Comparison of ENCODE assay signal across 15 cellular contexts in the genomic region with DNA sequence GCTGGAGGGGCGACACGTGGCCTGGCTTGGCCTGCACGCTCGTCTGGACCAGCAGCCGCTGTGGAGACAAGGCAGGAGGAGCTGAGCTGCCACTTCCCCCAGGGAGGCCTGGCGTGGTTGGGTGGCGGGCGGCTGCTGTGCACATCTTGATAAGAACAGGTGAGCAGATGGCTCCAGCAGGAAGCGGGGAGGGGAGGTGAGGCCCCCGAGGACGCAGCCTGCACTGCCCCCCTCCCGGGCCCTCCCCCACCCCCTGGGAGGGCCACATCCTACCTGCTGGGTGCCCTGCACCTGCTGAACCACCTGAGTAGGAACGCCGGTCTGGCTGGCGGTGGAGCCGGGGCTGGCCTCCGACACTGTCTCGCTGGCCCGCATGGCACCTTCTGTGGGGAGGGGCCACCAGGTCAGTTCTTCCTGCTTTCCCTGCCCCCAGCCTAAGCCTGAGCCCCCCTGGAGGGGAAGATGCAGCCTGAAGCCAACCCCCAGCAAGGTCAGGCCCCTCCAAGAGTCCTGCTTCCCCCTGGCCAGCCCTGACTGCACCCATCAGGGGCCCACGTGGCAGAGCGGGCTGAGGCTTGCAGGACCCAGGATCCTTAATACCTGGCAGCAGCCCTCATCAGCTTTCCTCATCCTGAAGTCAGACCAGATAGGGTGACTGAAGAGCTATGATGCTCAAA. TPM values are rescaled to one million over a fixed set of nuclear protein-coding genes. Genes with fewer than 3 reads are reported as not detected.
A peak's percentile ranks its signal among the peaks of the same experiment; 100 is the strongest.
DNase-seq lines count a peak whose midpoint lies in the region; ATAC-seq lines count a peak whose summit lies in the region.
"Had no signal": no experiment of that assay in that cellular context is flagged by ENCODE, and none has a peak within 500 bp of the region (broad histone marks: within the 10 kb centered on the region; RNA-seq: fewer than 3 reads in every experiment).

No MANE protein-coding gene starts in this region.

- H3K4me1 Mint-ChIP-seq in stimulated activated naive CD8-positive, alpha-beta T cell treated with anti-CD3 and anti-CD28 coated beads, Interleukin-15, amount 100 ng/mL, for 72 hours, result peaks cover 89% of the 10 kb centered on the region
- H3K4me1 Mint-ChIP-seq: brain had no signal

- H3K4me3 Mint-ChIP-seq in stimulated activated naive CD8-positive, alpha-beta T cell treated with anti-CD3 and anti-CD28 coated beads, Interleukin-15, amount 100 ng/mL, for 72 hours, result peak overlapping the region in 1 of 2 donors; percentile 64
- H3K4me3 Mint-ChIP-seq: brain, HFFc6 had no signal

- no peaks in the 10 kb centered on the region for H3K9me3 Mint-ChIP-seq in stimulated activated naive CD8-positive, alpha-beta T cell treated with anti-CD3 and anti-CD28 coated beads, Interleukin-15, amount 100 ng/mL, for 72 hours
- H3K9me3 Mint-ChIP-seq: brain, HFFc6 had no signal

- no peaks in the 10 kb centered on the region for H3K27me3 Mint-ChIP-seq in stimulated activated naive CD8-positive, alpha-beta T cell treated with anti-CD3 and anti-CD28 coated beads, Interleukin-15, amount 100 ng/mL, for 72 hours
- H3K27me3 Mint-ChIP-seq: brain had no signal

- ATAC-seq in stimulated activated naive CD8-positive, alpha-beta T cell treated with anti-CD3 and anti-CD28 coated beads, Interleukin-15, amount 100 ng/mL, for 72 hours, result no peak
- ATAC-seq in stimulated activated naive CD8-positive, alpha-beta T cell treated with anti-CD3 and anti-CD28 coated beads, Interleukin-15, Interleukin-2, amounts not matched to agents 100 U/mL and 50 U/mL, for 24 hours, result no peak
- ATAC-seq: SK-N-SH treated with all-trans-retinoic acid at 6 μM for 48 hours had no signal

- H3K27ac Mint-ChIP-seq in stimulated activated naive CD8-positive, alpha-beta T cell treated with anti-CD3 and anti-CD28 coated beads, Interleukin-15, amount 100 ng/mL, for 72 hours, result peak overlapping the region; percentile 46 to 63
- H3K27ac Mint-ChIP-seq: brain, HFFc6 had no signal

- no peak for DNase-seq in stimulated activated naive CD8-positive, alpha-beta T cell treated with anti-CD3 and anti-CD28 coated beads, Interleukin-15, amount 100 ng/mL, for 72 hours
- DNase-seq in stimulated activated naive CD8-positive, alpha-beta T cell treated with anti-CD3 and anti-CD28 coated beads, Interleukin-15, Interleukin-2, amounts not matched to agents 100 U/mL and 50 U/mL, for 24 hours, result no peak
- DNase-seq in NCI-H2196 (lab: John Stamatoyannopoulos, UW; ENCODE audit: unreplicated experiment) (peak; percentile 90), NCI-H524 treated with DMSO at 0.1 percent for 48 hours (lab: John Stamatoyannopoulos, UW) (no peak), epidermal melanocyte (ENCODE audit: insufficient read length, low spot score) (no peak), occipital lobe (lab: John Stamatoyannopoulos, UW) (no peak), cerebellar nuclear complex (lab: John Stamatoyannopoulos, UW) (no peak)
- DNase-seq in activated naive CD4-positive, alpha-beta T cell treated with anti-CD3 and anti-CD28 coated beads, Interleukin-2, amount 50 U/mL, for 16 hours, result peak; percentile 42
- DNase-seq: HFFc6; KBM-7; mammary epithelial cell; NK-92 treated with Interleukin-12 subunit alpha and Interleukin-12 subunit beta, amount 100 ng/mL, for 24 hours had no signal

RNA-seq across cellular contexts. Expression of gene RFX1, which starts 22.8 kb away (rescaled TPM):
- total RNA-seq in occipital lobe, result 1.7 TPM

RNA-seq across cellular contexts. Expression of gene DCAF15, which starts 31.0 kb away (rescaled TPM):
- 10.1 TPM for total RNA-seq in occipital lobe

RNA-seq across cellular contexts. Expression of gene RLN3, which starts 44.6 kb away (rescaled TPM):
- not detected for total RNA-seq in occipital lobe
- total RNA-seq: HFFc6, mammary epithelial cell, pancreas had no signal

RNA-seq across cellular contexts. Expression of gene PODNL1, which starts 45.1 kb away (rescaled TPM):
- not detected for total RNA-seq in occipital lobe

RNA-seq across cellular contexts. Expression of gene IL27RA, which starts 48.2 kb away (rescaled TPM):
- total RNA-seq in occipital lobe, result 7.0 TPM

Comparison
In these comparisons a context has a peak if more than half of its experiments do, and no peak if none do; other contexts are left out.
1. DNase-seq: peak in NCI-H2196 (single experiment) and activated naive CD4-positive, alpha-beta T cell treated with anti-CD3 and anti-CD28 coated beads, Interleukin-2, amount 50 U/mL, for 16 hours (single experiment); none in stimulated activated naive CD8-positive, alpha-beta T cell treated with anti-CD3 and anti-CD28 coated beads, Interleukin-15, amount 100 ng/mL, for 72 hours (0 of 2), stimulated activated naive CD8-positive, alpha-beta T cell treated with anti-CD3 and anti-CD28 coated beads, Interleukin-15, Interleukin-2, amounts not matched to agents 100 U/mL and 50 U/mL, for 24 hours (single experiment), NCI-H524 treated with DMSO at 0.1 percent for 48 hours (single experiment), epidermal melanocyte (single experiment), occipital lobe (single experiment) and cerebellar nuclear complex (0 of 2).